Comparison of ENCODE assay signal across 1 cellular context in the genomic region with DNA sequence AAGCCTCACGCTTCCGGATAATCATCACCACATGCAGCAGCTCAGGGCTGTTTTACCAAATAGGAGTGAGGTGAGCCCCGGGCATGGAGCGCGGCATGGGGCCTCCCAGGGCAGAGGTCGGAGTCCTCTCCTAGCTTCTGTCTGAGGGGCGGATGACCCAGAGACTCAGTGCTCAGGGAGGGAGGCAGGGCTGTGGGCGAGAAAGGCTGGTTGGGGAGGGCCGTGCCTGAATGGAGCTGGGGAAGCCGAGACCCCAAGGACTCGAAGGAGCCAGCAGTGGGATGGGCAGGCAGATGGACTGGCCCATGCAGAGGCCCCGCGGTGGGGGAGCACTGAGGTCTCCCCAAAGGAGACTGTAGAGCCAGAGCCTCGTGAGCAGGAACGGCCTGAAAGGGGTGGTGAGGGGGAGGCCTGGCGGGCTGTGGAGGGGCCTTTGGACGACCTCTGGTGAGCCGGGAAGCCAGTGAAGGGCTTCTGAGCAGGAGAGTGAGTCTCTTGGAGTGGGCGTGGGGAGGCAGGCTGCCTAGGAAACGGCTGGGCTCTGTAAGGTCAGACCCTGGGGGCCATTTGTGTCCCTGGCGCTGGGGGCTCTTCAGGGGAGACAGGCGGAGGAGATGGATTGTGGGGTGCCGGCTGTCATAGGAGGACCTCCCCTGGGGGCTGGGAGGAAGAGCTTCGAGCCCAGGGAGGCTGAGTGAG.
TF ChIP-seq lines count a peak whose summit lies in the region.

No MANE protein-coding gene starts in this region.

TF ChIP-seq in HepG2, 621 proteins besides CTCF, POLR2A, EP300 and RAD21 (continued from another document and continues in another):
- TF ChIP-seq, protein P1, sequence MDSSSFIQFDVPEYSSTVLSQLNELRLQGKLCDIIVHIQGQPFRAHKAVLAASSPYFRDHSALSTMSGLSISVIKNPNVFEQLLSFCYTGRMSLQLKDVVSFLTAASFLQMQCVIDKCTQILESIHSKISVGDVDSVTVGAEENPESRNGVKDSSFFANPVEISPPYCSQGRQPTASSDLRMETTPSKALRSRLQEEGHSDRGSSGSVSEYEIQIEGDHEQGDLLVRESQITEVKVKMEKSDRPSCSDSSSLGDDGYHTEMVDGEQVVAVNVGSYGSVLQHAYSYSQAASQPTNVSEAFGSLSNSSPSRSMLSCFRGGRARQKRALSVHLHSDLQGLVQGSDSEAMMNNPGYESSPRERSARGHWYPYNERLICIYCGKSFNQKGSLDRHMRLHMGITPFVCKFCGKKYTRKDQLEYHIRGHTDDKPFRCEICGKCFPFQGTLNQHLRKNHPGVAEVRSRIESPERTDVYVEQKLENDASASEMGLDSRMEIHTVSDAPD (CRISPR knock-in tag; IDR thresholded peaks at IDR 0.05) = peak; percentile 66
- TF ChIP-seq, protein P2, sequence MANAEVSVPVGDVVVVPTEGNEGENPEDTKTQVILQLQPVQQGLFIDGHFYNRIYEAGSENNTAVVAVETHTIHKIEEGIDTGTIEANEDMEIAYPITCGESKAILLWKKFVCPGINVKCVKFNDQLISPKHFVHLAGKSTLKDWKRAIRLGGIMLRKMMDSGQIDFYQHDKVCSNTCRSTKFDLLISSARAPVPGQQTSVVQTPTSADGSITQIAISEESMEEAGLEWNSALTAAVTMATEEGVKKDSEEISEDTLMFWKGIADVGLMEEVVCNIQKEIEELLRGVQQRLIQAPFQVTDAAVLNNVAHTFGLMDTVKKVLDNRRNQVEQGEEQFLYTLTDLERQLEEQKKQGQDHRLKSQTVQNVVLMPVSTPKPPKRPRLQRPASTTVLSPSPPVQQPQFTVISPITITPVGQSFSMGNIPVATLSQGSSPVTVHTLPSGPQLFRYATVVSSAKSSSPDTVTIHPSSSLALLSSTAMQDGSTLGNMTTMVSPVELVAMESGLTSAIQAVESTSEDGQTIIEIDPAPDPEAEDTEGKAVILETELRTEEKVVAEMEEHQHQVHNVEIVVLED (CRISPR knock-in tag; IDR thresholded peaks at IDR 0.05; ENCODE audit: borderline replicate concordance) = no peak
- TF ChIP-seq ZNF33B (CRISPR knock-in tag; IDR thresholded peaks at IDR 0.05) (no peak), IRX3 (CRISPR knock-in tag; IDR thresholded peaks at IDR 0.05; ENCODE audit: borderline replicate concordance, low read depth) (0 out of 2 replicates have a peak, but pooled peaks have one; percentile 20), ZNF12 (CRISPR knock-in tag; IDR thresholded peaks at IDR 0.05) (no peak), MYNN (CRISPR knock-in tag; IDR thresholded peaks at IDR 0.05; ENCODE audit: low read depth) (no peak), SRSF4 (IDR thresholded peaks at IDR 0.05; ENCODE audit: low read depth, low read length, poor library complexity, severe bottlenecking) (no peak), HOXA3 (CRISPR knock-in tag; IDR thresholded peaks at IDR 0.05) (peak; percentile 32; the same call in 1 of the 2 replicates), ZNF768 (CRISPR knock-in tag; IDR thresholded peaks at IDR 0.05) (peak; percentile 24; the same call in 1 of the 2 replicates), REPIN1 (CRISPR knock-in tag; IDR thresholded peaks at IDR 0.05; ENCODE audit: borderline replicate concordance, low read depth) (0 out of 2 replicates have a peak, but pooled peaks have one; percentile 35), GABPB1 (CRISPR knock-in tag; IDR thresholded peaks at IDR 0.05) (peak; percentile 58), SUZ12 (IDR thresholded peaks at IDR 0.05; ENCODE audit: low read depth, low read length) (no peak), PITX1 (CRISPR knock-in tag; IDR thresholded peaks at IDR 0.05) (no peak), CENPX (CRISPR knock-in tag; IDR thresholded peaks at IDR 0.05) (no peak), HNF4A (CRISPR knock-in tag; IDR thresholded peaks at IDR 0.05) (peak; percentile 79), RBAK (CRISPR knock-in tag; IDR thresholded peaks at IDR 0.05) (no peak), ATRX (CRISPR knock-in tag; IDR thresholded peaks at IDR 0.05; ENCODE audit: borderline replicate concordance) (no peak), RBM22 (optimal IDR thresholded peaks at IDR 0.05; ENCODE audit: low read length) (no peak)
- TF ChIP-seq, protein P3, sequence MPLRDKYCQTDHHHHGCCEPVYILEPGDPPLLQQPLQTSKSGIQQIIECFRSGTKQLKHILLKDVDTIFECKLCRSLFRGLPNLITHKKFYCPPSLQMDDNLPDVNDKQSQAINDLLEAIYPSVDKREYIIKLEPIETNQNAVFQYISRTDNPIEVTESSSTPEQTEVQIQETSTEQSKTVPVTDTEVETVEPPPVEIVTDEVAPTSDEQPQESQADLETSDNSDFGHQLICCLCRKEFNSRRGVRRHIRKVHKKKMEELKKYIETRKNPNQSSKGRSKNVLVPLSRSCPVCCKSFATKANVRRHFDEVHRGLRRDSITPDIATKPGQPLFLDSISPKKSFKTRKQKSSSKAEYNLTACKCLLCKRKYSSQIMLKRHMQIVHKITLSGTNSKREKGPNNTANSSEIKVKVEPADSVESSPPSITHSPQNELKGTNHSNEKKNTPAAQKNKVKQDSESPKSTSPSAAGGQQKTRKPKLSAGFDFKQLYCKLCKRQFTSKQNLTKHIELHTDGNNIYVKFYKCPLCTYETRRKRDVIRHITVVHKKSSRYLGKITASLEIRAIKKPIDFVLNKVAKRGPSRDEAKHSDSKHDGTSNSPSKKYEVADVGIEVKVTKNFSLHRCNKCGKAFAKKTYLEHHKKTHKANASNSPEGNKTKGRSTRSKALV (CRISPR knock-in tag; IDR thresholded peaks at IDR 0.05) = no peak
- TF ChIP-seq, protein P4, sequence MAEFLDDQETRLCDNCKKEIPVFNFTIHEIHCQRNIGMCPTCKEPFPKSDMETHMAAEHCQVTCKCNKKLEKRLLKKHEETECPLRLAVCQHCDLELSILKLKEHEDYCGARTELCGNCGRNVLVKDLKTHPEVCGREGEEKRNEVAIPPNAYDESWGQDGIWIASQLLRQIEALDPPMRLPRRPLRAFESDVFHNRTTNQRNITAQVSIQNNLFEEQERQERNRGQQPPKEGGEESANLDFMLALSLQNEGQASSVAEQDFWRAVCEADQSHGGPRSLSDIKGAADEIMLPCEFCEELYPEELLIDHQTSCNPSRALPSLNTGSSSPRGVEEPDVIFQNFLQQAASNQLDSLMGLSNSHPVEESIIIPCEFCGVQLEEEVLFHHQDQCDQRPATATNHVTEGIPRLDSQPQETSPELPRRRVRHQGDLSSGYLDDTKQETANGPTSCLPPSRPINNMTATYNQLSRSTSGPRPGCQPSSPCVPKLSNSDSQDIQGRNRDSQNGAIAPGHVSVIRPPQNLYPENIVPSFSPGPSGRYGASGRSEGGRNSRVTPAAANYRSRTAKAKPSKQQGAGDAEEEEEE (CRISPR knock-in tag; IDR thresholded peaks at IDR 0.05; ENCODE audit: borderline replicate concordance) = no peak
- TF ChIP-seq, protein P5, sequence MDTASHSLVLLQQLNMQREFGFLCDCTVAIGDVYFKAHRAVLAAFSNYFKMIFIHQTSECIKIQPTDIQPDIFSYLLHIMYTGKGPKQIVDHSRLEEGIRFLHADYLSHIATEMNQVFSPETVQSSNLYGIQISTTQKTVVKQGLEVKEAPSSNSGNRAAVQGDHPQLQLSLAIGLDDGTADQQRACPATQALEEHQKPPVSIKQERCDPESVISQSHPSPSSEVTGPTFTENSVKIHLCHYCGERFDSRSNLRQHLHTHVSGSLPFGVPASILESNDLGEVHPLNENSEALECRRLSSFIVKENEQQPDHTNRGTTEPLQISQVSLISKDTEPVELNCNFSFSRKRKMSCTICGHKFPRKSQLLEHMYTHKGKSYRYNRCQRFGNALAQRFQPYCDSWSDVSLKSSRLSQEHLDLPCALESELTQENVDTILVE (CRISPR knock-in tag; IDR thresholded peaks at IDR 0.05) = 0 out of 2 replicates have a peak, but pooled peaks have one; percentile 41
- TF ChIP-seq, protein P6, sequence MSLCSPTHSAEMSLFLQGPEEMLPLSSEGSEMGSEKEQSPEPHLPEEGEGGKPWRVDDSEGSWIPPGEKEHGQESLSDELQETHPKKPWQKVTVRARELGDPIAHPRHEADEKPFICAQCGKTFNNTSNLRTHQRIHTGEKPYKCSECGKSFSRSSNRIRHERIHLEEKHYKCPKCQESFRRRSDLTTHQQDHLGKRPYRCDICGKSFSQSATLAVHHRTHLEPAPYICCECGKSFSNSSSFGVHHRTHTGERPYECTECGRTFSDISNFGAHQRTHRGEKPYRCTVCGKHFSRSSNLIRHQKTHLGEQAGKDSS (CRISPR knock-in tag; IDR thresholded peaks at IDR 0.05; ENCODE audit: borderline replicate concordance, low read depth) = no peak; the same call in 1 of the 2 replicates
- TF ChIP-seq, protein P7, sequence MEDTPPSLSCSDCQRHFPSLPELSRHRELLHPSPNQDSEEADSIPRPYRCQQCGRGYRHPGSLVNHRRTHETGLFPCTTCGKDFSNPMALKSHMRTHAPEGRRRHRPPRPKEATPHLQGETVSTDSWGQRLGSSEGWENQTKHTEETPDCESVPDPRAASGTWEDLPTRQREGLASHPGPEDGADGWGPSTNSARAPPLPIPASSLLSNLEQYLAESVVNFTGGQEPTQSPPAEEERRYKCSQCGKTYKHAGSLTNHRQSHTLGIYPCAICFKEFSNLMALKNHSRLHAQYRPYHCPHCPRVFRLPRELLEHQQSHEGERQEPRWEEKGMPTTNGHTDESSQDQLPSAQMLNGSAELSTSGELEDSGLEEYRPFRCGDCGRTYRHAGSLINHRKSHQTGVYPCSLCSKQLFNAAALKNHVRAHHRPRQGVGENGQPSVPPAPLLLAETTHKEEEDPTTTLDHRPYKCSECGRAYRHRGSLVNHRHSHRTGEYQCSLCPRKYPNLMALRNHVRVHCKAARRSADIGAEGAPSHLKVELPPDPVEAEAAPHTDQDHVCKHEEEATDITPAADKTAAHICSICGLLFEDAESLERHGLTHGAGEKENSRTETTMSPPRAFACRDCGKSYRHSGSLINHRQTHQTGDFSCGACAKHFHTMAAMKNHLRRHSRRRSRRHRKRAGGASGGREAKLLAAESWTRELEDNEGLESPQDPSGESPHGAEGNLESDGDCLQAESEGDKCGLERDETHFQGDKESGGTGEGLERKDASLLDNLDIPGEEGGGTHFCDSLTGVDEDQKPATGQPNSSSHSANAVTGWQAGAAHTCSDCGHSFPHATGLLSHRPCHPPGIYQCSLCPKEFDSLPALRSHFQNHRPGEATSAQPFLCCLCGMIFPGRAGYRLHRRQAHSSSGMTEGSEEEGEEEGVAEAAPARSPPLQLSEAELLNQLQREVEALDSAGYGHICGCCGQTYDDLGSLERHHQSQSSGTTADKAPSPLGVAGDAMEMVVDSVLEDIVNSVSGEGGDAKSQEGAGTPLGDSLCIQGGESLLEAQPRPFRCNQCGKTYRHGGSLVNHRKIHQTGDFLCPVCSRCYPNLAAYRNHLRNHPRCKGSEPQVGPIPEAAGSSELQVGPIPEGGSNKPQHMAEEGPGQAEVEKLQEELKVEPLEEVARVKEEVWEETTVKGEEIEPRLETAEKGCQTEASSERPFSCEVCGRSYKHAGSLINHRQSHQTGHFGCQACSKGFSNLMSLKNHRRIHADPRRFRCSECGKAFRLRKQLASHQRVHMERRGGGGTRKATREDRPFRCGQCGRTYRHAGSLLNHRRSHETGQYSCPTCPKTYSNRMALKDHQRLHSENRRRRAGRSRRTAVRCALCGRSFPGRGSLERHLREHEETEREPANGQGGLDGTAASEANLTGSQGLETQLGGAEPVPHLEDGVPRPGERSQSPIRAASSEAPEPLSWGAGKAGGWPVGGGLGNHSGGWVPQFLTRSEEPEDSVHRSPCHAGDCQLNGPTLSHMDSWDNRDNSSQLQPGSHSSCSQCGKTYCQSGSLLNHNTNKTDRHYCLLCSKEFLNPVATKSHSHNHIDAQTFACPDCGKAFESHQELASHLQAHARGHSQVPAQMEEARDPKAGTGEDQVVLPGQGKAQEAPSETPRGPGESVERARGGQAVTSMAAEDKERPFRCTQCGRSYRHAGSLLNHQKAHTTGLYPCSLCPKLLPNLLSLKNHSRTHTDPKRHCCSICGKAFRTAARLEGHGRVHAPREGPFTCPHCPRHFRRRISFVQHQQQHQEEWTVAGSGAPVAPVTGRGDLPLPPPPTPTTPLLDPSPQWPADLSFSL (CRISPR knock-in tag; IDR thresholded peaks at IDR 0.05) = no peak
- TF ChIP-seq, protein P8, sequence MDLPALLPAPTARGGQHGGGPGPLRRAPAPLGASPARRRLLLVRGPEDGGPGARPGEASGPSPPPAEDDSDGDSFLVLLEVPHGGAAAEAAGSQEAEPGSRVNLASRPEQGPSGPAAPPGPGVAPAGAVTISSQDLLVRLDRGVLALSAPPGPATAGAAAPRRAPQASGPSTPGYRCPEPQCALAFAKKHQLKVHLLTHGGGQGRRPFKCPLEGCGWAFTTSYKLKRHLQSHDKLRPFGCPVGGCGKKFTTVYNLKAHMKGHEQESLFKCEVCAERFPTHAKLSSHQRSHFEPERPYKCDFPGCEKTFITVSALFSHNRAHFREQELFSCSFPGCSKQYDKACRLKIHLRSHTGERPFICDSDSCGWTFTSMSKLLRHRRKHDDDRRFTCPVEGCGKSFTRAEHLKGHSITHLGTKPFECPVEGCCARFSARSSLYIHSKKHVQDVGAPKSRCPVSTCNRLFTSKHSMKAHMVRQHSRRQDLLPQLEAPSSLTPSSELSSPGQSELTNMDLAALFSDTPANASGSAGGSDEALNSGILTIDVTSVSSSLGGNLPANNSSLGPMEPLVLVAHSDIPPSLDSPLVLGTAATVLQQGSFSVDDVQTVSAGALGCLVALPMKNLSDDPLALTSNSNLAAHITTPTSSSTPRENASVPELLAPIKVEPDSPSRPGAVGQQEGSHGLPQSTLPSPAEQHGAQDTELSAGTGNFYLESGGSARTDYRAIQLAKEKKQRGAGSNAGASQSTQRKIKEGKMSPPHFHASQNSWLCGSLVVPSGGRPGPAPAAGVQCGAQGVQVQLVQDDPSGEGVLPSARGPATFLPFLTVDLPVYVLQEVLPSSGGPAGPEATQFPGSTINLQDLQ (CRISPR knock-in tag; IDR thresholded peaks at IDR 0.05) = no peak
- TF ChIP-seq, protein P9, sequence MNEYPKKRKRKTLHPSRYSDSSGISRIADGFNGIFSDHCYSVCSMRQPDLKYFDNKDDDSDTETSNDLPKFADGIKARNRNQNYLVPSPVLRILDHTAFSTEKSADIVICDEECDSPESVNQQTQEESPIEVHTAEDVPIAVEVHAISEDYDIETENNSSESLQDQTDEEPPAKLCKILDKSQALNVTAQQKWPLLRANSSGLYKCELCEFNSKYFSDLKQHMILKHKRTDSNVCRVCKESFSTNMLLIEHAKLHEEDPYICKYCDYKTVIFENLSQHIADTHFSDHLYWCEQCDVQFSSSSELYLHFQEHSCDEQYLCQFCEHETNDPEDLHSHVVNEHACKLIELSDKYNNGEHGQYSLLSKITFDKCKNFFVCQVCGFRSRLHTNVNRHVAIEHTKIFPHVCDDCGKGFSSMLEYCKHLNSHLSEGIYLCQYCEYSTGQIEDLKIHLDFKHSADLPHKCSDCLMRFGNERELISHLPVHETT (CRISPR knock-in tag; conservative IDR thresholded peaks at IDR 0.05) = no peak
